8 cellular contexts compared by ENCODE assay signal in the genomic region with DNA sequence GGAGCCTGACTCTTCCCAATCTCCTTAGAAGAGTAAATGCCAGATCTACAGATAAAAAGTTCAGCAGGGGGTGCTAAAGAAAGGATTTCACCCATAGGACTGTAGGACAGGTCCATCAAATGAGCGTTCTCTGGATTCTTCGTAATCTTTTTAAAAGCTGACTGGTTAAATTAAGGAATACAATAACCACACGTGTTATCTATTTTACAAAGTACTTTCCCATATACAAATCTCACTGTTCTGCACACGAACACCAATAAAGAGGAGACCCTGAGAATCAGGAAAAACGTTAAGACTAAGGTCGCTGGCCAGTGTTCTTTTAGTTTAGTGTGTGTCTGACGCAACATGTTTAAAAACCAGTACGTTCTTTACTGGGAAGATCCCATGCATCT. TPM values are rescaled to one million over a fixed set of nuclear protein-coding genes. Genes with fewer than 3 reads are reported as not detected.
DNase-seq lines count a peak whose midpoint lies in the region; TF ChIP-seq lines count a peak whose summit lies in the region.

No MANE protein-coding gene starts in this region.

- H3K27me3 Mint-ChIP-seq in H9 (ENCODE audit: low read depth): peaks cover 10% of the 10 kb centered on the region
- peaks cover 8% of the 10 kb centered on the region for H3K27me3 Mint-ChIP-seq in activated T-helper 1 cell treated with anti-CD3 and anti-CD28 coated beads, Interleukin-12 subunit alpha, Interleukin-12 subunit beta, Interleukin-2, Interleukin-4 antibody, amounts not matched to agents 30 ng/mL and 10 ng/mL and 1 ng/mL, durations not matched to agents 14 hours and 24 hours and 36 hours (ENCODE audit: insufficient read depth)

- H3K56ac ChIP-seq in H9 (ENCODE audit: insufficient read length, low read depth, low read length): no peak overlapping the region

- H2AFZ ChIP-seq in H9 (ENCODE audit: low read length) (no peak overlapping the region), SU-DHL-6 (ENCODE audit: low read depth, low read length, severe bottlenecking) (peak overlapping the region; percentile 91)

- H3K79me2 ChIP-seq in H9 (ENCODE audit: insufficient read depth, low read length) (no peaks in the 10 kb centered on the region), SU-DHL-6 (ENCODE audit: insufficient read depth, low read length) (no peaks in the 10 kb centered on the region)

- H3K79me1 ChIP-seq in H9 (ENCODE audit: insufficient read depth, low read depth, low read length, poor library complexity, severe bottlenecking): no peaks in the 10 kb centered on the region

- H3K23ac ChIP-seq in H9 (ENCODE audit: insufficient read length, low read depth, low read length): no peak overlapping the region

- no peak overlapping the region for H2BK12ac ChIP-seq in H9 (ENCODE audit: insufficient read length, low read depth, low read length)

- no peak overlapping the region for H4K91ac ChIP-seq in H9 (ENCODE audit: insufficient read length, low read depth, low read length)

- H3K27me3 ChIP-seq in H9 (ENCODE audit: insufficient read depth, low read length): no peaks in the 10 kb centered on the region
- H3K27me3 ChIP-seq in SU-DHL-6 (ENCODE audit: low read length): no peaks in the 10 kb centered on the region
- H3K27me3 ChIP-seq in neutrophil: peaks cover 21% of the 10 kb centered on the region

- H4K5ac ChIP-seq in H9 (ENCODE audit: insufficient read length, low read depth, low read length): no peak overlapping the region

- peaks cover 2% of the 10 kb centered on the region; the same call in 1 of the 2 replicates for H3F3A ChIP-seq in SU-DHL-6 (ENCODE audit: insufficient read depth)

- no peaks in the 10 kb centered on the region for H3K9me3 Mint-ChIP-seq in H9
- H3K9me3 Mint-ChIP-seq in activated T-helper 1 cell treated with anti-CD3 and anti-CD28 coated beads, Interleukin-12 subunit alpha, Interleukin-12 subunit beta, Interleukin-2, Interleukin-4 antibody, amounts not matched to agents 30 ng/mL and 10 ng/mL and 1 ng/mL, durations not matched to agents 14 hours and 24 hours and 36 hours: no peaks in the 10 kb centered on the region

- no peak overlapping the region for H3K18ac ChIP-seq in H9 (ENCODE audit: insufficient read length, low read depth, low read length)

- H3K9me2 ChIP-seq in SU-DHL-6 (replicated peaks; ENCODE audit: insufficient read depth, low read length): no peaks in the 10 kb centered on the region

- no peak overlapping the region for H3K4me3 Mint-ChIP-seq in H9
- H3K4me3 Mint-ChIP-seq in activated T-helper 1 cell treated with anti-CD3 and anti-CD28 coated beads, Interleukin-12 subunit alpha, Interleukin-12 subunit beta, Interleukin-2, Interleukin-4 antibody, amounts not matched to agents 30 ng/mL and 10 ng/mL and 1 ng/mL, durations not matched to agents 14 hours and 24 hours and 36 hours: no peak overlapping the region

- H4K20me1 ChIP-seq in H9 (ENCODE audit: control insufficient read depth, insufficient read depth, insufficient read length) (no peaks in the 10 kb centered on the region), SU-DHL-6 (ENCODE audit: low read depth, low read length) (no peaks in the 10 kb centered on the region)

- H3K23me2 ChIP-seq in H9 (ENCODE audit: insufficient read length, low read depth, low read length, poor library complexity, severe bottlenecking): no peaks in the 10 kb centered on the region

- no peak overlapping the region for H2BK20ac ChIP-seq in H9 (ENCODE audit: low read depth, low read length, poor library complexity, severe bottlenecking)

- H3K9ac ChIP-seq in H9 (ENCODE audit: extremely low read depth, insufficient read length, low read length) (peak overlapping the region; percentile 53), SU-DHL-6 (ENCODE audit: low read length) (peak overlapping the region; percentile 63)

- no peak overlapping the region for H2AK5ac ChIP-seq in H9 (ENCODE audit: insufficient read length, low read length)

- intact Hi-C loops in activated T-helper 1 cell treated with anti-CD3 and anti-CD28 coated beads, Interleukin-12 subunit alpha, Interleukin-12 subunit beta, Interleukin-2, Interleukin-4 antibody, amounts not matched to agents 30 ng/mL and 10 ng/mL and 1 ng/mL, durations not matched to agents 14 hours and 24 hours and 36 hours (cut with micrococcal nuclease): loop anchor here (1.0 to 10.0 kb wide), 11 partner anchors 44 to 1770 kb away; partner anchors contain the start of genes AMD1, CDK19, MARCKS and REV3L

- H3K4me3 ChIP-seq in SU-DHL-6 (ENCODE audit: insufficient read depth, low read length, poor library complexity, severe bottlenecking) (peak overlapping the region; percentile 80), fibroblast of villous mesenchyme (ENCODE audit: low read depth, low read length) (peak overlapping the region; percentile 75), neutrophil (ENCODE audit: low read depth in 1 of 2, low read length in 1 of 2) (peak overlapping the region; percentile 62 to 69)

- peak overlapping the region; percentile 58 for H3K4me2 ChIP-seq in H9 (ENCODE audit: insufficient read depth, insufficient read length, low read length)
- H3K4me2 ChIP-seq in SU-DHL-6 (ENCODE audit: low read depth, low read length, poor library complexity, severe bottlenecking): peak overlapping the region; percentile 75

- 0 out of 2 replicates have a peak, but pooled peaks cover 2% of the 10 kb centered on the region for H3K36me3 ChIP-seq in SU-DHL-6 (ENCODE audit: low read length)
- no peaks in the 10 kb centered on the region for H3K36me3 ChIP-seq in neutrophil

- WGBS in H9 (ENCODE audit: extremely low coverage, insufficient read length, low lambda C conversion rate): no CpG with 5 or more reads among the region's 8 CpGs

- DNase-seq in NCI-H510A treated with DMSO at 0.1 percent for 48 hours (lab: John Stamatoyannopoulos, UW) (peak; percentile 8), NCI-H510A (lab: John Stamatoyannopoulos, UW) (no peak), H9 (no peak), LHCN-M2 (ENCODE audit: low read depth) (peak; percentile 62), fibroblast of villous mesenchyme (ENCODE audit: low read depth) (peak; percentile 62)
- DNase-seq in activated T-helper 1 cell treated with anti-CD3 and anti-CD28 coated beads, Interleukin-12 subunit alpha, Interleukin-12 subunit beta, Interleukin-2, Interleukin-4 antibody, amounts not matched to agents 30 ng/mL and 10 ng/mL and 1 ng/mL, durations not matched to agents 14 hours and 24 hours and 36 hours (ENCODE audit: low spot score): no peak

- H3K4ac ChIP-seq in H9 (ENCODE audit: low read depth, low read length): no peak overlapping the region

- no peaks in the 10 kb centered on the region; a peak in 2 of 7 replicates for H3K36me3 Mint-ChIP-seq in H9 (ENCODE audit: insufficient read depth in 1 of 3, low read depth in 3 of 3)
- peaks cover 7% of the 10 kb centered on the region for H3K36me3 Mint-ChIP-seq in activated T-helper 1 cell treated with anti-CD3 and anti-CD28 coated beads, Interleukin-12 subunit alpha, Interleukin-12 subunit beta, Interleukin-2, Interleukin-4 antibody, amounts not matched to agents 30 ng/mL and 10 ng/mL and 1 ng/mL, durations not matched to agents 14 hours and 24 hours and 36 hours (ENCODE audit: low read depth)

- no peak overlapping the region for H2BK120ac ChIP-seq in H9 (ENCODE audit: low read depth, low read length, poor library complexity, severe bottlenecking)

- no peak overlapping the region for H3K27ac Mint-ChIP-seq in H9
- H3K27ac Mint-ChIP-seq in activated T-helper 1 cell treated with anti-CD3 and anti-CD28 coated beads, Interleukin-12 subunit alpha, Interleukin-12 subunit beta, Interleukin-2, Interleukin-4 antibody, amounts not matched to agents 30 ng/mL and 10 ng/mL and 1 ng/mL, durations not matched to agents 14 hours and 24 hours and 36 hours: no peak overlapping the region

- no peak overlapping the region for H4K8ac ChIP-seq in H9 (replicated peaks; ENCODE audit: insufficient read length, low read depth, low read length)

- H2BK15ac ChIP-seq in H9 (ENCODE audit: low read depth, low read length): no peak overlapping the region

- no peak overlapping the region for H3K27ac ChIP-seq in H9 (ENCODE audit: insufficient read length, low read depth, low read length)
- no peak overlapping the region for H3K27ac ChIP-seq in SU-DHL-6 (ENCODE audit: low read depth, low read length)
- H3K27ac ChIP-seq in neutrophil: peak overlapping the region; percentile 61

- H2BK5ac ChIP-seq in H9 (ENCODE audit: insufficient read length, low read length): no peak overlapping the region

- H3K4me1 Mint-ChIP-seq in H9: no peaks in the 10 kb centered on the region
- H3K4me1 Mint-ChIP-seq in activated T-helper 1 cell treated with anti-CD3 and anti-CD28 coated beads, Interleukin-12 subunit alpha, Interleukin-12 subunit beta, Interleukin-2, Interleukin-4 antibody, amounts not matched to agents 30 ng/mL and 10 ng/mL and 1 ng/mL, durations not matched to agents 14 hours and 24 hours and 36 hours (ENCODE audit: low read depth): no peaks in the 10 kb centered on the region

- no peak overlapping the region for H3T11ph ChIP-seq in H9 (ENCODE audit: low read length)

- H3K4me1 ChIP-seq in H9 (ENCODE audit: insufficient read depth, low read length): no peaks in the 10 kb centered on the region
- H3K4me1 ChIP-seq in neutrophil (ENCODE audit: control insufficient read depth in 1 of 2, insufficient read depth in 1 of 2, low read depth in 1 of 2, low read length in 1 of 2): peaks cover 22 to 24% of the 10 kb centered on the region in 2 experiments

- TF ChIP-seq CTCF in H9 (conservative IDR thresholded peaks at IDR 0.05) (peak; percentile 27; the same call in 1 of the 3 replicates), SU-DHL-6 (IDR thresholded peaks at IDR 0.05; ENCODE audit: insufficient read depth, low read length, poor library complexity, severe bottlenecking) (peak; percentile 23), fibroblast of villous mesenchyme (IDR thresholded peaks at IDR 0.05; ENCODE audit: insufficient read depth, low read depth, low read length) (peak; percentile 35), neutrophil (IDR thresholded peaks at IDR 0.05) (no peak)

- H3K14ac ChIP-seq in H9 (ENCODE audit: insufficient read depth, low read length): no peak overlapping the region

- no peaks in the 10 kb centered on the region for H3K9me3 ChIP-seq in H9 (ENCODE audit: control insufficient read depth, low read depth, low read length)
- H3K9me3 ChIP-seq in SU-DHL-6 (ENCODE audit: insufficient read depth, low read length): no peaks in the 10 kb centered on the region
- H3K9me3 ChIP-seq in neutrophil: no peaks in the 10 kb centered on the region

RNA-seq across cellular contexts. Expression of gene TUBE1, which starts 0.5 kb away (rescaled TPM):
- total RNA-seq in H9 (2021): 11.6 and 12.9 TPM in 2 replicates
- total RNA-seq in LHCN-M2 (2014; rRNA removed): 11.2 and 13.3 TPM in 2 replicates
- polyA plus RNA-seq in LHCN-M2 (2012): 3.9 TPM
- total RNA-seq in fibroblast of villous mesenchyme: 31.5 and 38.7 TPM in 2 replicates
- total RNA-seq in activated T-helper 1 cell treated with anti-CD3 and anti-CD28 coated beads, Interleukin-12 subunit alpha, Interleukin-12 subunit beta, Interleukin-2, Interleukin-4 antibody, amounts not matched to agents 30 ng/mL and 10 ng/mL and 1 ng/mL, durations not matched to agents 14 hours and 24 hours and 36 hours: 24.4 and 26.2 TPM in 2 replicates

RNA-seq across cellular contexts. Expression of gene FAM229B, which starts 0.7 kb away (rescaled TPM):
- total RNA-seq in H9 (2021) (8.2 and 9.0 TPM in 2 replicates), LHCN-M2 (2014; rRNA removed) (7.8 and 9.7 TPM in 2 replicates), fibroblast of villous mesenchyme (8.6 and 18.0 TPM in 2 replicates)
- polyA plus RNA-seq in LHCN-M2 (2012): 32.4 TPM
- 1.1 and 2.2 TPM in 2 replicates for total RNA-seq in activated T-helper 1 cell treated with anti-CD3 and anti-CD28 coated beads, Interleukin-12 subunit alpha, Interleukin-12 subunit beta, Interleukin-2, Interleukin-4 antibody, amounts not matched to agents 30 ng/mL and 10 ng/mL and 1 ng/mL, durations not matched to agents 14 hours and 24 hours and 36 hours

RNA-seq across cellular contexts. Expression of gene CCN6, which starts 32.8 kb away (rescaled TPM):
- total RNA-seq in H9 (2021) (not detected in 2 replicates), LHCN-M2 (2014; rRNA removed) (not detected in 2 replicates), fibroblast of villous mesenchyme (not detected in 2 replicates)
- polyA plus RNA-seq in LHCN-M2 (2012): 0.02 TPM
- 0.17 TPM in 1 of 2 replicates, not detected in the other for total RNA-seq in activated T-helper 1 cell treated with anti-CD3 and anti-CD28 coated beads, Interleukin-12 subunit alpha, Interleukin-12 subunit beta, Interleukin-2, Interleukin-4 antibody, amounts not matched to agents 30 ng/mL and 10 ng/mL and 1 ng/mL, durations not matched to agents 14 hours and 24 hours and 36 hours

Comparison
In these comparisons a context has a peak if more than half of its experiments do, and no peak if none do; other contexts are left out.
1. DNase-seq: peak in NCI-H510A treated with DMSO at 0.1 percent for 48 hours (single experiment), LHCN-M2 (single experiment) and fibroblast of villous mesenchyme (single experiment); none in NCI-H510A (single experiment), H9 (single experiment) and activated T-helper 1 cell treated with anti-CD3 and anti-CD28 coated beads, Interleukin-12 subunit alpha, Interleukin-12 subunit beta, Interleukin-2, Interleukin-4 antibody, amounts not matched to agents 30 ng/mL and 10 ng/mL and 1 ng/mL, durations not matched to agents 14 hours and 24 hours and 36 hours (single experiment).
2. Peak in every context shown above with its lines, with median percentiles within 50 percentile points of each other: H3K4me3 ChIP-seq.